13 cellular contexts compared by ENCODE assay signal in genomic region chr3:52530918-52531635, GRCh38. TPM values are rescaled to one million over a fixed set of nuclear protein-coding genes. Genes with fewer than 3 reads are reported as not detected.
A peak's percentile ranks its signal among the peaks of the same experiment; 100 is the strongest.
DNase-seq lines count a peak whose midpoint lies in the region; ATAC-seq, FAIRE-seq and TF ChIP-seq lines count a peak whose summit lies in the region.
"Had no signal": no experiment of that assay in that cellular context is flagged by ENCODE, and none has a peak within 500 bp of the region (broad histone marks: within the 10 kb centered on the region; RNA-seq: fewer than 3 reads in every experiment).

No MANE protein-coding gene starts in this region.

- WGBS in stomach, 5 donors: 76 to 88% (median 80%) methylated on average over 1 to 8 of the region's 8 CpGs

- CTCF ChIA-PET in activated CD8-positive, alpha-beta T cell treated with anti-CD3 and anti-CD28 coated beads, Interleukin-2, amount 10 ng/mL, durations not matched to agents 7 days and 5 days (lab: Charles Lee): no interaction called here

- H3K36me3 ChIP-seq in bronchial epithelial cell (ENCODE audit: control insufficient read depth, insufficient read depth, low read length) (peaks cover 18% of the 10 kb centered on the region), stomach (peaks cover 0 to 27% (median 24%) of the 10 kb centered on the region in 4 donors)

- no peak overlapping the region for H3K4me3 Mint-ChIP-seq in activated CD8-positive, alpha-beta T cell treated with anti-CD3 and anti-CD28 coated beads, Interleukin-2, amount 10 ng/mL, durations not matched to agents 7 days and 5 days

- TF ChIP-seq EP300 in stomach (IDR thresholded peaks at IDR 0.05): no peak

- no peak overlapping the region for H3K27ac Mint-ChIP-seq in activated CD8-positive, alpha-beta T cell treated with anti-CD3 and anti-CD28 coated beads, Interleukin-2, amount 10 ng/mL, durations not matched to agents 7 days and 5 days
- H3K27ac Mint-ChIP-seq: activated T-helper 2 cell treated with anti-CD3 and anti-CD28 coated beads, Interferon-gamma antibody, Interleukin-2, Interleukin-4, amounts not matched to agents 10 μg/mL and 5 μg/mL and 100 μg/mL, durations not matched to agents 14 hours and 24 hours and 36 hours had no signal

- TF ChIP-seq POLR2A in stomach (IDR thresholded peaks at IDR 0.05): no peak

- FAIRE-seq in bronchial epithelial cell (lab: Jason Lieb, UNC): peak; percentile 28

- no peaks in the 10 kb centered on the region for H3K9me3 ChIP-seq in stomach

- no peak for TF ChIP-seq CTCF in bronchial epithelial cell (IDR thresholded peaks at IDR 0.05; ENCODE audit: insufficient read depth, low read length, severe bottlenecking)
- TF ChIP-seq CTCF in stomach (IDR thresholded peaks at IDR 0.05): no peak

- POLR2A ChIA-PET in activated CD8-positive, alpha-beta T cell treated with anti-CD3 and anti-CD28 coated beads, Interleukin-2, amount 10 ng/mL, durations not matched to agents 7 days and 5 days (lab: Charles Lee): no interaction called here

- H3K27ac ChIP-seq in layer of hippocampus (ENCODE audit: low read depth, low read length): peak overlapping the region; percentile 12
- peak overlapping the region in 2 of 5 donors; percentile 8 to 18 for H3K27ac ChIP-seq in stomach

- H3K9me3 Mint-ChIP-seq in activated CD8-positive, alpha-beta T cell treated with anti-CD3 and anti-CD28 coated beads, Interleukin-2, amount 10 ng/mL, durations not matched to agents 7 days and 5 days (ENCODE audit: insufficient read depth): no peaks in the 10 kb centered on the region
- H3K9me3 Mint-ChIP-seq: activated T-helper 2 cell treated with anti-CD3 and anti-CD28 coated beads, Interferon-gamma antibody, Interleukin-2, Interleukin-4, amounts not matched to agents 10 μg/mL and 5 μg/mL and 100 μg/mL, durations not matched to agents 14 hours and 24 hours and 36 hours had no signal

- intact Hi-C loops in stomach (cut with DNase I; ENCODE audit: low total_unique reads): no loop called here

- H3K27me3 ChIP-seq in bronchial epithelial cell (ENCODE audit: control insufficient read depth, insufficient read depth, low read length): no peaks in the 10 kb centered on the region
- H3K27me3 ChIP-seq in layer of hippocampus (ENCODE audit: control insufficient read depth, insufficient read depth, low read length): no peaks in the 10 kb centered on the region
- peaks cover 0 to 13% (median 0%) of the 10 kb centered on the region in 3 donors for H3K27me3 ChIP-seq in stomach

- no peaks in the 10 kb centered on the region for H3K27me3 Mint-ChIP-seq in activated CD8-positive, alpha-beta T cell treated with anti-CD3 and anti-CD28 coated beads, Interleukin-2, amount 10 ng/mL, durations not matched to agents 7 days and 5 days (ENCODE audit: low read depth)

- H3K4me1 Mint-ChIP-seq in activated CD8-positive, alpha-beta T cell treated with anti-CD3 and anti-CD28 coated beads, Interleukin-2, amount 10 ng/mL, durations not matched to agents 7 days and 5 days (ENCODE audit: low read depth): peaks cover 28% of the 10 kb centered on the region

- H3K4me1 ChIP-seq in stomach: peaks cover 21 to 58% (median 38%) of the 10 kb centered on the region in 4 donors

- ATAC-seq in activated CD4-positive, CD25-positive, alpha-beta regulatory T cell treated with anti-CD3 and anti-CD28 coated beads, Interleukin-2, amount 50 U/mL, for 24 hours: no peak
- ATAC-seq in activated CD8-positive, alpha-beta T cell treated with anti-CD3 and anti-CD28 coated beads, Interleukin-2, amount 10 ng/mL, durations not matched to agents 7 days and 5 days: no peak

- H3K4me3 ChIP-seq in bronchial epithelial cell (ENCODE audit: low read depth, low read length): no peak overlapping the region
- no peak overlapping the region for H3K4me3 ChIP-seq in stomach

- H3K36me3 Mint-ChIP-seq in activated CD8-positive, alpha-beta T cell treated with anti-CD3 and anti-CD28 coated beads, Interleukin-2, amount 10 ng/mL, durations not matched to agents 7 days and 5 days (ENCODE audit: low read depth): peaks cover 13% of the 10 kb centered on the region

- DNase-seq in activated CD4-positive, CD25-positive, alpha-beta regulatory T cell treated with anti-CD3 and anti-CD28 coated beads, Interleukin-2, amount 50 U/mL, for 72 hours: peak; percentile 25
- no peak for DNase-seq in bronchial epithelial cell (ENCODE audit: low read depth)
- peak; percentile 19 for DNase-seq in stomach
- no peak for DNase-seq in kidney tubule cell (ENCODE audit: low spot score)
- DNase-seq in D341Med (ENCODE audit: low spot score): no peak
- DNase-seq in activated CD8-positive, alpha-beta T cell treated with anti-CD3 and anti-CD28 coated beads, Interleukin-2, amount 10 ng/mL, durations not matched to agents 7 days and 5 days: no peak
- DNase-seq: DMS79 treated with DMSO at 0.1 percent for 48 hours, kidney glomerular epithelial cell, SHP77 treated with DMSO at 0.1 percent for 48 hours had no signal

RNA-seq across cellular contexts. Expression of gene NT5DC2, which starts 2.6 kb away (rescaled TPM):
- total RNA-seq in bronchial epithelial cell: 29.7 and 35.5 TPM in 2 replicates
- total RNA-seq in stomach: 10 to 100 TPM in 4 of 5 donors, 1 to 10 TPM in 1; 4.6 to 26.8 (median 19.5) TPM
- polyA plus RNA-seq in stomach: 10 to 100 TPM; 15.6 to 56.2 (median 27.7) TPM
- 10 to 100 TPM; 52.8 to 53.1 TPM for total RNA-seq in activated CD8-positive, alpha-beta T cell treated with anti-CD3 and anti-CD28 coated beads, Interleukin-2, amount 10 ng/mL, durations not matched to agents 7 days and 5 days

RNA-seq across cellular contexts. Expression of gene UQCC5, which starts 5.3 kb away (rescaled TPM):
- total RNA-seq in bronchial epithelial cell: 0.79 and 5.6 TPM in 2 replicates
- 10 to 100 TPM in 1 of 5 donors, 1 to 10 TPM in 2, not detected in 2; 1.3 to 26.3 (median 2.8) TPM for total RNA-seq in stomach
- 10 to 100 TPM; 22.7 to 58.5 (median 25.3) TPM for polyA plus RNA-seq in stomach
- 10 to 100 TPM in 1 of 2 experiments, 1 to 10 TPM in 1; 9.0 to 15.1 TPM for total RNA-seq in activated CD8-positive, alpha-beta T cell treated with anti-CD3 and anti-CD28 coated beads, Interleukin-2, amount 10 ng/mL, durations not matched to agents 7 days and 5 days

RNA-seq across cellular contexts. Expression of gene STAB1, which starts 35.9 kb away (rescaled TPM):
- total RNA-seq in bronchial epithelial cell (under 0.01 and 0.13 TPM in 2 replicates), stomach (100 to 1,000 TPM in 2 of 5 donors, 10 to 100 TPM in 3; 51.6 to 295 (median 79.9) TPM)
- 10 to 100 TPM; 33.7 to 55.3 (median 48.6) TPM for polyA plus RNA-seq in stomach
- total RNA-seq in activated CD8-positive, alpha-beta T cell treated with anti-CD3 and anti-CD28 coated beads, Interleukin-2, amount 10 ng/mL, durations not matched to agents 7 days and 5 days: under 1 TPM in 1 of 2 experiments, not detected in 1; 0.05 TPM
- total RNA-seq: NCI-H460 had no signal

Comparison
In these comparisons a context has a peak if more than half of its experiments do, and no peak if none do; other contexts are left out.
1. DNase-seq: peak in activated CD4-positive, CD25-positive, alpha-beta regulatory T cell treated with anti-CD3 and anti-CD28 coated beads, Interleukin-2, amount 50 U/mL, for 72 hours (single experiment) and stomach (single experiment); none in bronchial epithelial cell (single experiment), kidney tubule cell (single experiment), D341Med (single experiment) and activated CD8-positive, alpha-beta T cell treated with anti-CD3 and anti-CD28 coated beads, Interleukin-2, amount 10 ng/mL, durations not matched to agents 7 days and 5 days (single experiment).
2. RNA of gene STAB1, which starts 35.9 kb away (total RNA-seq): 51.6 to 295 TPM in stomach; 0.05 TPM in activated CD8-positive, alpha-beta T cell treated with anti-CD3 and anti-CD28 coated beads, Interleukin-2, amount 10 ng/mL, durations not matched to agents 7 days and 5 days and under 0.01 to 0.13 TPM in bronchial epithelial cell; every median in the first group is over 10 times any median in the second.